ENCODE assay signal across 1 cellular context in genomic region chr11:15783619-15784018, GRCh38.
TF ChIP-seq lines count a peak whose summit lies in the region.

No MANE protein-coding gene starts in this region.

TF ChIP-seq in GM23338, 12 proteins besides CTCF, POLR2A, EP300 and RAD21 (continued from another document):
- TF ChIP-seq ZNF462 (CRISPR knock-in tag; IDR thresholded peaks at IDR 0.05) = no peak
